3 cellular contexts compared by ENCODE assay signal in genomic region chr2:214233164-214233563, GRCh38.
A peak's percentile ranks its signal among the peaks of the same experiment; 100 is the strongest.
TF ChIP-seq lines count a peak whose summit lies in the region.

No MANE protein-coding gene starts in this region.

TF ChIP-seq in HepG2, 621 proteins besides CTCF, POLR2A, EP300 and RAD21:
- TF ChIP-seq ZBTB7B (CRISPR knock-in tag; IDR thresholded peaks at IDR 0.05) (no peak), CREB1 (IDR thresholded peaks at IDR 0.05) (peak; percentile 87), CREB1 (CRISPR knock-in tag; IDR thresholded peaks at IDR 0.05) (no peak)

TF ChIP-seq in HEK293, 187 proteins besides CTCF, POLR2A, EP300 and RAD21:
- TF ChIP-seq ZNF549 (tag by site-specific recombination; IDR thresholded peaks at IDR 0.05) (no peak), ZNF513 (tag by site-specific recombination; IDR thresholded peaks at IDR 0.05) (peak; percentile 81)

TF ChIP-seq in H1, 55 proteins besides CTCF, POLR2A, EP300 and RAD21:
- no peak for TF ChIP-seq RXRA (IDR thresholded peaks at IDR 0.05; ENCODE audit: insufficient read depth, low read depth, low read length)
- no peak for TF ChIP-seq SP1 (IDR thresholded peaks at IDR 0.05; ENCODE audit: low read depth, low read length)
- no peak for TF ChIP-seq YY1 (IDR thresholded peaks at IDR 0.05; ENCODE audit: low read depth, low read length)
- no peak for TF ChIP-seq GTF2F1 (IDR thresholded peaks at IDR 0.05; ENCODE audit: borderline replicate concordance, low read depth, low read length)
- TF ChIP-seq CTBP2 (IDR thresholded peaks at IDR 0.05; ENCODE audit: borderline replicate concordance, insufficient read depth, insufficient read length, low read length) = no peak
- no peak for TF ChIP-seq TCF12 (IDR thresholded peaks at IDR 0.05; ENCODE audit: low read depth, low read length)
